Comparison of ENCODE assay signal across 7 cellular contexts in genomic region chr14:61475316-61475715, GRCh38.
DNase-seq lines count a peak whose midpoint lies in the region; ATAC-seq, FAIRE-seq and TF ChIP-seq lines count a peak whose summit lies in the region.

No MANE protein-coding gene starts in this region.

- DNase-seq in DND-41 (no peak), PC-3 (peak; percentile 89), naive B cell (peak; percentile 59), epidermal melanocyte (ENCODE audit: insufficient read length, low spot score) (no peak)
- peak; percentile 62 for DNase-seq in Jurkat, Clone E6-1 (ENCODE audit: low read depth, low spot score)

- intact Hi-C loops in PC-3 (cut with micrococcal nuclease), result loop anchor here (1.0 to 10.0 kb wide), 3 partner anchors 37 to 549 kb away; no protein-coding TSS in a partner anchor

- H3K4me1 Mint-ChIP-seq in naive B cell, result peaks cover 70 to 96% (median 85%) of the 10 kb centered on the region in 3 donors

- H3K36me3 ChIP-seq in DND-41 (ENCODE audit: insufficient read depth, low read length), result peaks cover 39% of the 10 kb centered on the region
- H3K36me3 ChIP-seq in PC-3 (ENCODE audit: low read depth, low read length), result no peaks in the 10 kb centered on the region

- no peaks in the 10 kb centered on the region for H3K36me3 Mint-ChIP-seq in naive B cell

- H3K9me3 Mint-ChIP-seq in naive B cell, result peaks cover 0 to 2% (median 0%) of the 10 kb centered on the region in 7 donors

- H3K27ac Mint-ChIP-seq in naive B cell, result peak overlapping the region; percentile 89 to 99 (median 92)

- no peaks in the 10 kb centered on the region for H3K9me2 ChIP-seq in PC-3 (replicated peaks; ENCODE audit: low read length)

- H3K27me3 ChIP-seq in DND-41 (ENCODE audit: insufficient read depth, low read length, poor library complexity) (no peaks in the 10 kb centered on the region), PC-3 (ENCODE audit: low read length) (no peaks in the 10 kb centered on the region)

- H3K79me2 ChIP-seq in DND-41 (ENCODE audit: insufficient read depth, low read length) (peaks cover 47% of the 10 kb centered on the region), PC-3 (ENCODE audit: low read length) (peaks cover 19% of the 10 kb centered on the region)

- H3F3A ChIP-seq in PC-3 (ENCODE audit: low read length, unreplicated experiment), result peaks cover 4% of the 10 kb centered on the region

- H3K9ac ChIP-seq in DND-41 (ENCODE audit: low read depth, low read length), result peak overlapping the region; percentile 54; the same call in 1 of the 2 replicates
- peak overlapping the region; percentile 2 for H3K9ac ChIP-seq in PC-3 (ENCODE audit: low read length)

- H3K4me2 ChIP-seq in DND-41 (ENCODE audit: insufficient read depth, low read length), result peak overlapping the region; percentile 47
- no peak overlapping the region for H3K4me2 ChIP-seq in PC-3 (ENCODE audit: low read length)

- H2AFZ ChIP-seq in DND-41 (ENCODE audit: low read depth, low read length) (no peak overlapping the region), PC-3 (ENCODE audit: low read length) (no peak overlapping the region)

- peaks cover 76% of the 10 kb centered on the region for H3K4me1 ChIP-seq in DND-41 (ENCODE audit: insufficient read depth, low read length)
- H3K4me1 ChIP-seq in PC-3 (ENCODE audit: insufficient read depth, low read length), result peaks cover 84% of the 10 kb centered on the region

- peak overlapping the region in 4 of 8 donors; percentile 23 to 55 (median 38) for H3K4me3 Mint-ChIP-seq in naive B cell

- H3K9me3 ChIP-seq in DND-41 (ENCODE audit: insufficient read depth, low read length, severe bottlenecking) (no peaks in the 10 kb centered on the region), PC-3 (ENCODE audit: low read length) (no peaks in the 10 kb centered on the region)

- peak; percentile 5 for FAIRE-seq in colon (lab: Jason Lieb, UNC)

- BruUV-seq in PC-3 (replicated peaks; lab: Mats Ljungman, UMichigan), result no TSS peak

- H3K27ac ChIP-seq in DND-41 (ENCODE audit: low read length) (peak overlapping the region; percentile 92), PC-3 (ENCODE audit: low read length) (peak overlapping the region; percentile 40)

- no peaks in the 10 kb centered on the region for H3K27me3 Mint-ChIP-seq in naive B cell

- POLR2A ChIA-PET in PC-3 (lab: Charles Lee; ENCODE audit: unreplicated experiment), result interaction anchor here (0.5 to 0.7 kb wide), 2 partner anchors 50 to 72 kb away, joined by 3 to 9 read pairs; no protein-coding TSS in a partner anchor

- H4K20me1 ChIP-seq in DND-41 (ENCODE audit: insufficient read depth, low read length), result no peaks in the 10 kb centered on the region; the same call in 1 of the 2 replicates
- H4K20me1 ChIP-seq in PC-3 (ENCODE audit: low read length), result no peaks in the 10 kb centered on the region

- H3K4me3 ChIP-seq in DND-41 (ENCODE audit: low read depth in 1 of 2, low read length in 2 of 2) (no peak overlapping the region), PC-3 (ENCODE audit: low read length) (no peak overlapping the region)
- H3K4me3 ChIP-seq in Jurkat, Clone E6-1 (ENCODE audit: low read length), result no peak overlapping the region

- CTCF ChIA-PET in PC-3 (lab: Charles Lee), result interaction anchor here (0.5 to 1.8 kb wide), 4 partner anchors 50 to 288 kb away, joined by 3 to 7 read pairs (median 6); no protein-coding TSS in a partner anchor

- TF ChIP-seq CTCF in DND-41 (IDR thresholded peaks at IDR 0.05; ENCODE audit: borderline replicate concordance, extremely low read depth, low read length, poor library complexity, severe bottlenecking) (peak; percentile 78), PC-3 (conservative IDR thresholded peaks at IDR 0.05; ENCODE audit: low read depth, low read length) (peak; percentile 97)

- ATAC-seq in DND-41 (ENCODE audit: insufficient read depth, low read depth), result no peak
- no peak for ATAC-seq in PC-3
- ATAC-seq in naive B cell (ENCODE audit: low read depth in 2 of 2), result no peak
- no peak for ATAC-seq in HG03439 (IDR thresholded peaks at IDR 0.05; ENCODE audit: unreplicated experiment)

Comparison
In these comparisons a context has a peak if more than half of its experiments do, and no peak if none do; other contexts are left out.
1. DNase-seq: peak in Jurkat, Clone E6-1 (single experiment), PC-3 (single experiment) and naive B cell (single experiment); none in DND-41 (single experiment) and epidermal melanocyte (single experiment).